In genomic region chr5:20276959-20277263, GRCh38 we compare ENCODE assay signal across 1 cellular context.
TF ChIP-seq lines count a peak whose summit lies in the region.

No MANE protein-coding gene starts in this region.

TF ChIP-seq in GM23338, 12 proteins besides CTCF, POLR2A, EP300 and RAD21:
- TF ChIP-seq ZNF462 (CRISPR knock-in tag; IDR thresholded peaks at IDR 0.05) (no peak), JUNB (IDR thresholded peaks at IDR 0.05; ENCODE audit: unreplicated experiment) (no peak), POLR2AphosphoS5 (IDR thresholded peaks at IDR 0.05; ENCODE audit: low read depth) (no peak), ZNF114 (CRISPR knock-in tag; IDR thresholded peaks at IDR 0.05) (no peak), STAT1 (IDR thresholded peaks at IDR 0.05; ENCODE audit: unreplicated experiment) (no peak), EZH2phosphoT487 (IDR thresholded peaks at IDR 0.05; ENCODE audit: unreplicated experiment) (no peak), CREB1 (CRISPR knock-in tag; IDR thresholded peaks at IDR 0.05; ENCODE audit: low read depth) (no peak), NANOG (IDR thresholded peaks at IDR 0.05; ENCODE audit: borderline replicate concordance) (no peak), ZNF331 (CRISPR knock-in tag; IDR thresholded peaks at IDR 0.05; ENCODE audit: low read depth) (no peak), REST (IDR thresholded peaks at IDR 0.05; ENCODE audit: unreplicated experiment) (no peak), EZH2 (IDR thresholded peaks at IDR 0.05; ENCODE audit: low read depth, unreplicated experiment) (no peak), ETS1 (IDR thresholded peaks at IDR 0.05) (no peak)
TF ChIP-seq in GM23338: peak in this region for 0.
